ENCODE assay signal across 31 cellular contexts in the genomic region with DNA sequence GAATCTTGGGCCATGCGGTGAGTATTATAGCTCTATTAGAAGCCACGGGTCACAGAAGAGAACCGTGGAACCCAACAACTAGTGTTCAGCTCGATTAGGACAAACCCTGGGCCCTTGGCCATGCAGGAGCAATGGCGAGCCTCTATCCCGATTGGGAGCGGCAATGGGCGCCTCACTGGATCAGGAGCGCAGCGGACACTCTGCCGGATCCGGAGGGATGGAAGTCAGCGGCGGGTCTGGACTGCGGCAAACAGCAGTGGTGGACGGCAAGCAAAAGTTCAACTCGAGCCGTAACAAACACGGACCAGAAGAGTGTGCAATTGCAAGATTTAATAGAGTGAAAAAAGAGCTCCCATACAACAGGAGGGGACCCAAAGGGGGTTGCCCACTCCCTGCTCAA.
DNase-seq lines count a peak whose midpoint lies in the region; TF ChIP-seq lines count a peak whose summit lies in the region.
"Had no signal": no experiment of that assay in that cellular context is flagged by ENCODE, and none has a peak within 500 bp of the region (broad histone marks: within the 10 kb centered on the region; RNA-seq: fewer than 3 reads in every experiment).

No MANE protein-coding gene starts in this region.

- no peak overlapping the region for H3K18ac ChIP-seq in neuronal stem cell (ENCODE audit: low read length)

- H3K79me1 ChIP-seq in neuronal stem cell (ENCODE audit: low read depth, low read length), result no peaks in the 10 kb centered on the region

- no peaks in the 10 kb centered on the region for H3F3A ChIP-seq in SK-N-SH (replicated peaks; ENCODE audit: insufficient read depth)

- H3K79me2 ChIP-seq in SK-N-SH (ENCODE audit: insufficient read depth), result no peaks in the 10 kb centered on the region

- H3K4ac ChIP-seq in neuronal stem cell (ENCODE audit: low read length), result no peak overlapping the region

- H3K14ac ChIP-seq in neuronal stem cell (ENCODE audit: low read length), result no peak overlapping the region

- POLR2A ChIA-PET in SK-N-SH (lab: Yijun Ruan, JAX), result no interaction called here

- H3K9me3 ChIP-seq in neuronal stem cell (replicated peaks in 1 of 2; ENCODE audit: control insufficient read depth in 2 of 2, insufficient read depth in 1 of 2, low read depth in 1 of 2, low read length in 2 of 2) (no peaks in the 10 kb centered on the region), spleen (peaks cover 0 to 18% (median 2%) of the 10 kb centered on the region in 8 donors), SK-N-SH (no peaks in the 10 kb centered on the region)
- H3K9me3 ChIP-seq: A549; BE2C; BLaER1; BLaER1 treated with 17β-estradiol and CSF1 and Interleukin-3, amounts not matched to agents 10 nM and 100 nM; Caco-2 had no signal

- H3K36me3 ChIP-seq in neuronal stem cell (replicated peaks in 1 of 2; ENCODE audit: control insufficient read depth in 2 of 2, insufficient read depth in 2 of 2, low read length in 2 of 2), result no peaks in the 10 kb centered on the region
- H3K36me3 ChIP-seq in spleen, result no peaks in the 10 kb centered on the region
- no peaks in the 10 kb centered on the region for H3K36me3 ChIP-seq in SK-N-SH (replicated peaks in 1 of 2; ENCODE audit: control insufficient read depth in 1 of 2, insufficient read depth in 2 of 2, low read length in 1 of 2)
- H3K36me3 ChIP-seq: BE2C; BLaER1; BLaER1 treated with 17β-estradiol and CSF1 and Interleukin-3, amounts not matched to agents 10 nM and 100 nM had no signal

- no CpG with 5 or more reads among the region's 19 CpGs for WGBS in neuronal stem cell (ENCODE audit: extremely low coverage in 2 of 2, insufficient read length in 2 of 2, insufficient replicate concordance in 1 of 2), 2 donors
- WGBS in spleen, 5 donors, result 91 to 97% (median 96%) methylated on average over 17 to 19 of the region's 19 CpGs
- WGBS in SK-N-SH (ENCODE audit: low lambda C conversion rate), result 90% methylated on average over 19 of the region's 19 CpGs

- H3K27me3 ChIP-seq in neuronal stem cell (ENCODE audit: control insufficient read depth in 3 of 3, insufficient read depth in 3 of 3, low read depth in 1 of 3, low read length in 3 of 3) (no peaks in the 10 kb centered on the region), spleen (replicated peaks in 1 of 7) (no peaks in the 10 kb centered on the region), SK-N-SH (ENCODE audit: insufficient read depth) (no peaks in the 10 kb centered on the region)
- H3K27me3 ChIP-seq: BE2C; BLaER1; BLaER1 treated with 17β-estradiol and CSF1 and Interleukin-3, amounts not matched to agents 10 nM and 100 nM had no signal

- DNase-seq in neuronal stem cell (ENCODE audit: low spot score) (no peak), posterior vena cava (ENCODE audit: low spot score) (peak; percentile 77), spleen (peak; percentile 63), epidermal melanocyte (ENCODE audit: insufficient read length, low spot score) (no peak), SK-N-SH (no peak), G401 (ENCODE audit: low spot score) (no peak)
- DNase-seq: 8988T; ACHN; AML-193; BE2C; C1 segment of cervical spinal cord; Caco-2; Calu3; CD4-positive, alpha-beta memory T cell; CD4-positive, alpha-beta T cell; CD4-positive, CD25-positive, alpha-beta regulatory T cell; CD8-positive, alpha-beta memory T cell; CD8-positive, alpha-beta T cell; COR-L47; DMS 273 treated with DMSO at 0.1 percent for 48 hours; DMS153; DMS53; DMS79; DMS79 treated with DMSO at 0.1 percent for 48 hours; DND-41; EL had no signal

- H3K4me3 ChIP-seq in neuronal stem cell (ENCODE audit: low read length in 2 of 2) (no peak overlapping the region), spleen (no peak overlapping the region), SK-N-SH (ENCODE audit: low read depth in 2 of 2, low read length in 1 of 2) (no peak overlapping the region)
- H3K4me3 ChIP-seq: A549; BLaER1; BLaER1 treated with 17β-estradiol and CSF1 and Interleukin-3, amounts not matched to agents 10 nM and 100 nM had no signal

- H2BK5ac ChIP-seq in neuronal stem cell (ENCODE audit: low read length), result no peak overlapping the region

- H4K8ac ChIP-seq in neuronal stem cell (ENCODE audit: low read depth, low read length), result peak overlapping the region; percentile 43

- no peak overlapping the region for H3K27ac ChIP-seq in neuronal stem cell (replicated peaks; ENCODE audit: low read length)
- H3K27ac ChIP-seq in spleen, result no peak overlapping the region
- no peak overlapping the region for H3K27ac ChIP-seq in SK-N-SH (ENCODE audit: low read depth in 2 of 2, low read length in 1 of 2)
- H3K27ac ChIP-seq: 22Rv1; A549; BLaER1; BLaER1 treated with 17β-estradiol and CSF1 and Interleukin-3, amounts not matched to agents 10 nM and 100 nM; C4-2B had no signal

- H2BK12ac ChIP-seq in neuronal stem cell (ENCODE audit: low read length), result no peak overlapping the region

- CTCF ChIA-PET in SK-N-SH (lab: Yijun Ruan, JAX), result no interaction called here

- no peak for TF ChIP-seq CTCF in spleen (IDR thresholded peaks at IDR 0.05 in 8 of 11, conservative IDR thresholded peaks at IDR 0.05 in 3 of 11)
- no peak for TF ChIP-seq CTCF in SK-N-SH (IDR thresholded peaks at IDR 0.05)

- no peak overlapping the region for H2BK120ac ChIP-seq in neuronal stem cell (ENCODE audit: low read depth, low read length)

- H3K9me2 ChIP-seq in SK-N-SH, result no peaks in the 10 kb centered on the region

- no peak overlapping the region for H3K23ac ChIP-seq in neuronal stem cell (ENCODE audit: low read depth, low read length, poor library complexity)

- H2BK15ac ChIP-seq in neuronal stem cell (ENCODE audit: low read length), result no peak overlapping the region

- no peak overlapping the region for H4K91ac ChIP-seq in neuronal stem cell (ENCODE audit: low read depth, low read length, poor library complexity)

- no peak overlapping the region for H2AK5ac ChIP-seq in neuronal stem cell (ENCODE audit: low read depth, low read length)

- in situ Hi-C loops in G401 (cut with HindIII; ENCODE audit: low sequenced_read_pairs), result no loop called here

- H2AFZ ChIP-seq in neuronal stem cell (ENCODE audit: low read length) (no peak overlapping the region), SK-N-SH (ENCODE audit: low read depth) (no peak overlapping the region)

- H3K9ac ChIP-seq in neuronal stem cell (ENCODE audit: low read depth, low read length, poor library complexity) (no peak overlapping the region), SK-N-SH (no peak overlapping the region)
- H3K9ac ChIP-seq: BLaER1; BLaER1 treated with 17β-estradiol and CSF1 and Interleukin-3, amounts not matched to agents 10 nM and 100 nM had no signal

- no peak for TF ChIP-seq EP300 in SK-N-SH (IDR thresholded peaks at IDR 0.05; ENCODE audit: borderline replicate concordance in 1 of 2, low read depth in 1 of 2, low read length in 1 of 2)

- intact Hi-C loops in posterior vena cava (cut with DNase I), result no loop called here
- intact Hi-C loops in spleen (cut with DNase I; ENCODE audit: low total_unique reads), result no loop called here

- no peak for TF ChIP-seq POLR2A in spleen (IDR thresholded peaks at IDR 0.05)

- H3K4me2 ChIP-seq in neuronal stem cell (ENCODE audit: insufficient read depth, low read length, poor library complexity, severe bottlenecking) (no peak overlapping the region), SK-N-SH (no peak overlapping the region)
- H3K4me2 ChIP-seq: A549; BLaER1; BLaER1 treated with 17β-estradiol and CSF1 and Interleukin-3, amounts not matched to agents 10 nM and 100 nM had no signal

- H4K20me1 ChIP-seq in SK-N-SH (ENCODE audit: insufficient read depth), result no peaks in the 10 kb centered on the region
- H4K20me1 ChIP-seq: BLaER1; BLaER1 treated with 17β-estradiol and CSF1 and Interleukin-3, amounts not matched to agents 10 nM and 100 nM had no signal

- no peak for TF ChIP-seq RAD21 in SK-N-SH (IDR thresholded peaks at IDR 0.05; ENCODE audit: low read length)

- no peaks in the 10 kb centered on the region for H3K4me1 ChIP-seq in neuronal stem cell (ENCODE audit: control insufficient read depth in 2 of 2, insufficient read depth in 1 of 2, low read depth in 1 of 2, low read length in 2 of 2)
- no peaks in the 10 kb centered on the region for H3K4me1 ChIP-seq in spleen
- H3K4me1 ChIP-seq in SK-N-SH (ENCODE audit: control insufficient read depth in 1 of 2, insufficient read depth in 2 of 2, low read depth in 1 of 2, low read length in 1 of 2), result no peaks in the 10 kb centered on the region
- H3K4me1 ChIP-seq: A549; BE2C; BLaER1; BLaER1 treated with 17β-estradiol and CSF1 and Interleukin-3, amounts not matched to agents 10 nM and 100 nM; Caco-2 had no signal

TF ChIP-seq in SK-N-SH, 30 proteins besides CTCF, POLR2A, EP300 and RAD21 (continues in another document):
- TF ChIP-seq SMC3 (IDR thresholded peaks at IDR 0.05; ENCODE audit: low read depth, low read length) (no peak), IRF3 (IDR thresholded peaks at IDR 0.05; ENCODE audit: low read depth, low read length) (no peak), POLR2AphosphoS5 (IDR thresholded peaks at IDR 0.05; ENCODE audit: low read depth, low read length) (no peak)

Comparison
In these comparisons a context has a peak if more than half of its experiments do, and no peak if none do; other contexts are left out.
1. DNase-seq: peak in posterior vena cava (single experiment) and spleen (single experiment); none in neuronal stem cell (single experiment), epidermal melanocyte (single experiment), SK-N-SH (single experiment) and G401 (single experiment).